Comparison of ENCODE assay signal across 15 cellular contexts in the genomic region with DNA sequence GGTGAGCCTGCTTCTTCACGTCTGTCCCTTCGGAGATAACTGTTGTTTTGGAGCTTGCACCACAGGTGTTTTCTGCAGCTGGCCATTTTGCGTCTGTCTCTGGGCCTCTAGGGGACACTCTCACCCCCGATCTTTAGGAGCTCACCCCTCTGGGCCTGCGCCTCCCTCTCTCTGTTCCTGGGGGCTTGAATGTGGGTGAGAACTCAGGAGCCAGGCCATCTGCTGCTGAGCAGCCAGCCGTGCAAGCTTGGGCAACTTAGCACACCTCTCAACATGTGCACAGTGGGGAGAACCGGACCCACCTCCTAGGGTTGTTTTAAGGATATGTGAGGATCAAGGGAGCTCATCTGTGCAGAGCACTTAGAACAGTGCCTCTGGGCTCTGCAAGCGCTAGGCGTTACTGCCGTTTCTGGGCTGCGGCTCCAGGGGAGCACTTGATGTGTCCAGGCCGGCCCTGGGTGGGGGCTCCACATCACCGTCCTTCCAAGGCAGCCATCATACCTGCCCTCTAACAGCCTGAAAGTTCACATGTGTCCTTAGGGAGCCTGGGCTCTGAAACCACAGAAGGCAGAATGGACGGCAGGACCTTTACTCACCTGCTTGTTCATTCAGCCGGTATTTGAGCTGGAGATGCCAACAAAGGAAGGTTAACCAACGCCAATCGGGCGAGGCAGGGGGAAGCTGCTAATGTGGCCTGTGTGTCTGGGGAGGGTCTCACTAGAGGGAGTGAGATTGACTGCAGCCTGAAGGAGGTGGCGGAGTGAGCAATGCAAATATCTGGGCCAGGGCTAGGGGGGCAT.
DNase-seq lines count a peak whose midpoint lies in the region; TF ChIP-seq lines count a peak whose summit lies in the region.
"Had no signal": no experiment of that assay in that cellular context is flagged by ENCODE, and none has a peak within 500 bp of the region (broad histone marks: within the 10 kb centered on the region; RNA-seq: fewer than 3 reads in every experiment).

No MANE protein-coding gene starts in this region.

- peak overlapping the region; percentile 24 for H3K9ac ChIP-seq in NT2/D1 (ENCODE audit: insufficient read length, low read depth)

- TF ChIP-seq CTCF in epithelial cell of esophagus (IDR thresholded peaks at IDR 0.05; ENCODE audit: insufficient read depth, low read depth, low read length, missing control alignments) = no peak

- H3K36me3 ChIP-seq in NT2/D1 (ENCODE audit: insufficient read depth, insufficient read length, low read length) = peaks cover 20% of the 10 kb centered on the region

- peak; percentile 44 for DNase-seq in NCI-H1092 treated with DMSO at 0.1 percent for 48 hours (lab: John Stamatoyannopoulos, UW)
- no peak for DNase-seq in NCI-H1092 (lab: John Stamatoyannopoulos, UW)
- DNase-seq in NT2/D1 (ENCODE audit: low read depth, low spot score) = no peak
- DNase-seq in epithelial cell of esophagus (ENCODE audit: low read depth) = peak; percentile 58
- peak; percentile 31 for DNase-seq in retina
- no peak for DNase-seq in NCI-H446 (lab: John Stamatoyannopoulos, UW)
- DNase-seq in stimulated activated naive CD4-positive, alpha-beta T cell (lab: John Stamatoyannopoulos, UW) = no peak
- DNase-seq in NCI-H748 treated with DMSO at 0.1 percent for 48 hours (lab: John Stamatoyannopoulos, UW) = no peak
- DNase-seq: 8988T; activated T-cell treated with anti-CD3 and anti-CD28 coated beads, Interleukin-2, amount 50 U/mL, for 1 hour; CD4-positive, CD25-positive, alpha-beta regulatory T cell; effector memory CD8-positive, alpha-beta T cell; immature natural killer cell; MG63; stimulated activated CD4-positive, alpha-beta T cell treated with anti-CD3 and anti-CD28 coated beads, Interleukin-4, amount 100 ng/mL, for 4 hours had no signal

- H3K4me1 ChIP-seq in NT2/D1 (ENCODE audit: insufficient read depth, insufficient read length) = peaks cover 16% of the 10 kb centered on the region

- H3K9me3 ChIP-seq in NT2/D1 (ENCODE audit: insufficient read depth, low read length) = no peaks in the 10 kb centered on the region
- H3K9me3 ChIP-seq: MG63 had no signal

- no peaks in the 10 kb centered on the region for H3K27me3 ChIP-seq in NT2/D1 (ENCODE audit: insufficient read depth, insufficient read length)
- H3K27me3 ChIP-seq: MG63 had no signal

- H3K4me3 ChIP-seq in NT2/D1 (ENCODE audit: insufficient read length, low read depth) (no peak overlapping the region), epithelial cell of esophagus (ENCODE audit: low read length) (no peak overlapping the region)
- H3K4me3 ChIP-seq: MG63 had no signal

Comparison
In these comparisons a context has a peak if more than half of its experiments do, and no peak if none do; other contexts are left out.
1. DNase-seq: peak in NCI-H1092 treated with DMSO at 0.1 percent for 48 hours (single experiment), epithelial cell of esophagus (single experiment) and retina (single experiment); none in NCI-H1092 (single experiment), NT2/D1 (single experiment), NCI-H446 (0 of 2), stimulated activated naive CD4-positive, alpha-beta T cell (0 of 6) and NCI-H748 treated with DMSO at 0.1 percent for 48 hours (single experiment).